In the genomic region with DNA sequence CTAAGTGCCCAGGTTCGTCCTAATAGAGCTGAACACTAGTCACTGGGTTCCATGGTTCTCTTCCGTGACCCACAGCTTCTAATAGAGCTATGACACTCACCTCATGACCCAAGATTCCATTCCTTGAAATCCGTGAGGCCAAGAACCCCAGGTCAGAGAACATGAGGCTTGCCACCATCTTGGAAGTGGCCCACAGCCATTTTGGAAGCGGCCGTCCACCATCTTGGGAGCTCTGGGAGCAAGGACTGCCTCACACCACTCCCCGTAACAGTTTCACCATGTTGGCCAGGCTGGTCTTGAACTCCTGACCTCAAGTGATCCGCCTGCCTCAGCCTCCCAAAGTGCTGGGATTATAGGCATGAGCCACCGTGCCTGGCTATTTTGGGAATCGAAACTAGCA, we compare ENCODE assay signal across 2 cellular contexts.
A peak's percentile ranks its signal among the peaks of the same experiment; 100 is the strongest.
DNase-seq lines count a peak whose midpoint lies in the region; FAIRE-seq and TF ChIP-seq lines count a peak whose summit lies in the region.
"Not testable (repeated sequence)": the region's sequence is repeated elsewhere in the genome, so short reads cannot be mapped to it uniquely, and the experiment has no call there.

No MANE protein-coding gene starts in this region.

- H3K9me3 ChIP-seq in H1 (ENCODE audit: insufficient read depth in 2 of 2, low read depth in 1 of 2, low read length in 1 of 2); osteoblast (ENCODE audit: low read depth, low read length): not testable (repeated sequence)

- not testable (repeated sequence) for H3K27ac ChIP-seq in H1 (ENCODE audit: low read depth, low read length); osteoblast (ENCODE audit: low read depth, low read length)

- not testable (repeated sequence) for H2BK120ac ChIP-seq in H1 (replicated peaks; ENCODE audit: low read depth, low read length)

- not testable (repeated sequence) for H3K4me3 ChIP-seq in H1 (ENCODE audit: extremely low read depth in 1 of 4, insufficient read depth in 2 of 4, low read depth in 3 of 4, low read length in 4 of 4); osteoblast (ENCODE audit: insufficient read depth, low read length)

- FAIRE-seq in H1 (lab: Jason Lieb, UNC), result not testable (repeated sequence)

- H2AK5ac ChIP-seq in H1 (ENCODE audit: low read depth, low read length), result not testable (repeated sequence)

- H3K4me1 ChIP-seq in H1 (replicated peaks in 1 of 4; ENCODE audit: control insufficient read depth in 3 of 4, insufficient read depth in 4 of 4, low read length in 3 of 4), result not testable (repeated sequence)
- H3K4me1 ChIP-seq in osteoblast (ENCODE audit: insufficient read depth, low read length), result peaks cover 11% of the 10 kb centered on the region

- not testable (repeated sequence) for H3K4me2 ChIP-seq in H1 (ENCODE audit: insufficient read depth in 1 of 2, low read depth in 2 of 2, low read length in 2 of 2); osteoblast (ENCODE audit: insufficient read depth, low read length)

- TF ChIP-seq POLR2A in H1 (IDR thresholded peaks at IDR 0.05; ENCODE audit: control extremely low read depth in 1 of 2, low read depth in 2 of 2, low read length in 2 of 2), result not testable (repeated sequence)

- not testable (repeated sequence) for H2AFZ ChIP-seq in H1 (ENCODE audit: low read length)
- peak overlapping the region; percentile 12 for H2AFZ ChIP-seq in osteoblast (ENCODE audit: low read length)

- H4K8ac ChIP-seq in H1 (ENCODE audit: extremely low read depth, insufficient read depth, low read length), result not testable (repeated sequence)

- not testable (repeated sequence) for TF ChIP-seq EP300 in H1 (IDR thresholded peaks at IDR 0.05; ENCODE audit: borderline replicate concordance in 1 of 2, low read depth in 2 of 2, low read length in 2 of 2)

- not testable (repeated sequence) for H3K79me2 ChIP-seq in H1 (ENCODE audit: control insufficient read depth in 1 of 2, insufficient read depth in 2 of 2, low read length in 2 of 2); osteoblast (ENCODE audit: insufficient read depth, low read length)

- H3K9ac ChIP-seq in H1 (replicated peaks in 1 of 4; ENCODE audit: extremely low read depth in 1 of 4, low read depth in 3 of 4, low read length in 3 of 4), result not testable (repeated sequence)

- not testable (repeated sequence) for H3K4ac ChIP-seq in H1 (replicated peaks; ENCODE audit: insufficient read length, low read depth, low read length)

- POLR2A ChIA-PET in H1 (lab: Charles Lee; ENCODE audit: partially characterized antibody), result not testable (repeated sequence)

- not testable (repeated sequence) for H4K91ac ChIP-seq in H1 (replicated peaks; ENCODE audit: insufficient read length, low read length)

- H4K20me1 ChIP-seq in H1 (replicated peaks in 1 of 2; ENCODE audit: control insufficient read depth in 1 of 2, insufficient read depth in 2 of 2, low read length in 2 of 2); osteoblast (ENCODE audit: insufficient read depth, low read length): not testable (repeated sequence)

- DNase-seq in H1 (ENCODE audit: low read depth in 1 of 2, low spot score in 2 of 2); osteoblast (ENCODE audit: insufficient read length, low spot score, missing footprints): not testable (repeated sequence)

- H4K5ac ChIP-seq in H1 (ENCODE audit: insufficient read length, low read depth, low read length), result not testable (repeated sequence)

- H3K56ac ChIP-seq in H1 (replicated peaks; ENCODE audit: insufficient read length, low read depth, low read length), result not testable (repeated sequence)

- H3K27me3 ChIP-seq in H1 (replicated peaks in 1 of 4; ENCODE audit: control insufficient read depth in 3 of 4, extremely low read depth in 1 of 4, insufficient read depth in 3 of 4, low read length in 3 of 4); osteoblast (ENCODE audit: insufficient read depth, low read length): not testable (repeated sequence)

- H3K23ac ChIP-seq in H1 (ENCODE audit: insufficient read length), result not testable (repeated sequence)

- not testable (repeated sequence) for H3K14ac ChIP-seq in H1 (ENCODE audit: insufficient read length)

- not testable (repeated sequence) for H2BK15ac ChIP-seq in H1 (ENCODE audit: low read length)

- not testable (repeated sequence) for H2BK20ac ChIP-seq in H1 (ENCODE audit: low read length)

- H3K18ac ChIP-seq in H1 (ENCODE audit: extremely low read depth, low read length), result not testable (repeated sequence)

- not testable (repeated sequence) for H2BK5ac ChIP-seq in H1 (ENCODE audit: low read depth, low read length)

- CTCF ChIA-PET in H1 (lab: Charles Lee; ENCODE audit: partially characterized antibody), result interaction anchor here (0.6 to 2.3 kb wide), 7 partner anchors 10 to 532 kb away, joined by 3 to 16 read pairs (median 3); no protein-coding TSS in a partner anchor

- not testable (repeated sequence) for TF ChIP-seq CTCF in H1 (IDR thresholded peaks at IDR 0.05; ENCODE audit: control extremely low read depth in 1 of 3, insufficient read depth in 1 of 3, low read depth in 1 of 3, low read length in 3 of 3); osteoblast (IDR thresholded peaks at IDR 0.05; ENCODE audit: extremely low read depth, low read depth, low read length)

- not testable (repeated sequence) for H3K36me3 ChIP-seq in H1 (ENCODE audit: control insufficient read depth in 2 of 4, insufficient read depth in 4 of 4, low read length in 3 of 4); osteoblast (ENCODE audit: insufficient read depth, low read length)

- WGBS in H1 (ENCODE audit: extremely low coverage in 1 of 2, insufficient coverage in 1 of 2, insufficient read length in 1 of 2, insufficient replicate concordance in 2 of 2, low coverage in 1 of 2, low lambda C conversion rate in 2 of 2, missing lambda C conversion rate in 1 of 2), 2 experiments, result 79% methylated on average over 9 of the region's 9 CpGs; no CpG with 5 or more reads in 1 of the 2 experiments

- H3K23me2 ChIP-seq in H1 (ENCODE audit: low read depth, low read length), result not testable (repeated sequence)

- not testable (repeated sequence) for TF ChIP-seq RAD21 in H1 (IDR thresholded peaks at IDR 0.05 in 1 of 2, conservative IDR thresholded peaks at IDR 0.05 in 1 of 2; ENCODE audit: low read depth in 2 of 2, low read length in 2 of 2)

- H2BK12ac ChIP-seq in H1 (ENCODE audit: low read depth, low read length), result not testable (repeated sequence)

- H3K79me1 ChIP-seq in H1 (ENCODE audit: low read depth, low read length), result not testable (repeated sequence)

TF ChIP-seq in H1, 55 proteins besides CTCF, POLR2A, EP300 and RAD21:
- TF ChIP-seq YY1 (IDR thresholded peaks at IDR 0.05; ENCODE audit: low read depth, low read length), result peak; percentile 62
